8 cellular contexts compared by ENCODE assay signal in the genomic region with DNA sequence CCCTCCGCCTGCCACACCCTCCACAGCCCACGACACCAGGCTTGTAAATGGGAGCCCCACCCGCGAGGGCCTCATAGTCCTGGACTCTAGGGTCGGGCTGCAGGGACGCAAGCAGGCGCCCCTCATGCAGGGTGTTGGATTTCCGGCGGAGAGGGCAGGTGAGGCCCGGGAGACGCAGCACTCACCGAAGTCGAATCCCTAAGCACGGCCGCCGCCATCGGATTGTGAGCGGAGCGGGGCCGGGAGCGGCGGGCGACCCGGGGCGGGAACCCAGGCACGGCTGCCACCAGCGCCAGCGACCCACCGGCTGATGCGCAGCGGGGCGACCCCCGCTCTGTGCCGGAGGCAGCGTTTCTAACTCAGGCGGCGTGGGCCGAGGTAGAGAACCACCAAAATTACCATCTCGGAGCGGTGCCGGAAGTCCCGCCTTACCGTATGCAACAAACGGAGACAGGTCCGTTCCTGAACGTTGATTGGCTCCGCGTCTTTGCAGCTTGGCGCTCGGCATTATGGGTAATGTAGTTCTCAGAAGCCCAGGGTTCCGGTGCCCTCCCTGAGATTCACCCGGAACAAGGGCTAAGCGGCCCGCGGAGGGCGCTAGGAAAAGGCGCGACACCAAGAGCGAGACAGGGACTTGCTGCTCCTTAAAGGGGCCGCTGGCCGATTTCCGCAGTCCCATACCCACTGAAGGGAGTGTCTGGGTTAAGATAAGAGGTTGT. TPM values are rescaled to one million over a fixed set of nuclear protein-coding genes. Genes with fewer than 3 reads are reported as not detected.
A peak's percentile ranks its signal among the peaks of the same experiment; 100 is the strongest.
DNase-seq lines count a peak whose midpoint lies in the region; ATAC-seq, FAIRE-seq and TF ChIP-seq lines count a peak whose summit lies in the region.

A gene (minus strand): TSS at position 425 of the 719 bp plus-strand sequence. CDS start 207 bp downstream, at position 218.

- POLR2A ChIA-PET in RWPE1 (lab: Yijun Ruan, JAX; ENCODE audit: low non-redundant PET) = no interaction called here

- H3K4me1 Mint-ChIP-seq in natural killer cell treated with Interleukin-12 subunit alpha and Interleukin-12 subunit beta and Interleukin-15 and Interleukin-18, amount 100 ng/mL, for 72 hours (ENCODE audit: low read depth in 2 of 2) = peaks cover 8 to 16% of the 10 kb centered on the region in 2 donors

- ATAC-seq in natural killer cell treated with Interleukin-12 subunit alpha and Interleukin-12 subunit beta and Interleukin-15 and Interleukin-18, amount 100 ng/mL, for 72 hours = peak; percentile 99

- H3K9me3 Mint-ChIP-seq in natural killer cell treated with Interleukin-12 subunit alpha and Interleukin-12 subunit beta and Interleukin-15 and Interleukin-18, amount 100 ng/mL, for 72 hours = peaks cover 33% of the 10 kb centered on the region

- TF ChIP-seq POLR2A in H54 (IDR thresholded peaks at IDR 0.05; ENCODE audit: low read depth, low read length) = peak; percentile 55; the same call in 1 of the 2 replicates

- H3K4me3 ChIP-seq in LNCaP clone FGC (ENCODE audit: low read depth, low read length) (peak within 1 kb of the TSS; percentile 97), fibroblast of the aortic adventitia (ENCODE audit: low read depth, low read length) (peak within 1 kb of the TSS; percentile 90)

- peak; percentile 100 for DNase-seq in ELR (ENCODE audit: low read depth)
- peak; percentile 99 for DNase-seq in H54 (ENCODE audit: insufficient read length, low spot score)
- peak; percentile 98 for DNase-seq in LNCaP clone FGC (ENCODE audit: low read depth)
- peak; percentile 98 for DNase-seq in RWPE1 (ENCODE audit: low spot score)
- peak; percentile 93 for DNase-seq in activated effector memory CD4-positive, alpha-beta T cell treated with Interleukin-2 at 50 U/mL for 16 hours
- DNase-seq in fibroblast of the aortic adventitia (ENCODE audit: low read depth) = peak; percentile 99
- peak; percentile 96 for DNase-seq in natural killer cell treated with Interleukin-12 subunit alpha and Interleukin-12 subunit beta and Interleukin-15 and Interleukin-18, amount 100 ng/mL, for 72 hours (ENCODE audit: low spot score)
- peak; percentile 95 for DNase-seq in stimulated activated naive CD4-positive, alpha-beta T cell treated with Interleukin-2 at 50 U/mL for 16 hours (lab: John Stamatoyannopoulos, UW)

- H3K27ac Mint-ChIP-seq in natural killer cell treated with Interleukin-12 subunit alpha and Interleukin-12 subunit beta and Interleukin-15 and Interleukin-18, amount 100 ng/mL, for 72 hours = peak within 1 kb of the TSS; percentile 59 to 85

- CTCF ChIA-PET in RWPE1 (lab: Yijun Ruan, JAX) = no interaction called here

- peak within 1 kb of the TSS; percentile 78 for H3K4me3 Mint-ChIP-seq in natural killer cell treated with Interleukin-12 subunit alpha and Interleukin-12 subunit beta and Interleukin-15 and Interleukin-18, amount 100 ng/mL, for 72 hours

- peaks cover 60% of the 10 kb centered on the region for H3K36me3 Mint-ChIP-seq in natural killer cell treated with Interleukin-12 subunit alpha and Interleukin-12 subunit beta and Interleukin-15 and Interleukin-18, amount 100 ng/mL, for 72 hours

- H3K27me3 Mint-ChIP-seq in natural killer cell treated with Interleukin-12 subunit alpha and Interleukin-12 subunit beta and Interleukin-15 and Interleukin-18, amount 100 ng/mL, for 72 hours = no peaks in the 10 kb centered on the region

- FAIRE-seq in H54 (lab: Jason Lieb, UNC) = peak; percentile 62

- TF ChIP-seq CTCF in LNCaP clone FGC (IDR thresholded peaks at IDR 0.05; ENCODE audit: control insufficient read depth, extremely low read depth, insufficient read depth) (peak; percentile 41), RWPE1 (conservative IDR thresholded peaks at IDR 0.05; ENCODE audit: low read depth) (no peak), fibroblast of the aortic adventitia (IDR thresholded peaks at IDR 0.05; ENCODE audit: insufficient read depth, low read length) (peak; percentile 3)

- H3K27ac ChIP-seq in RWPE1 = peak within 1 kb of the TSS; percentile 67

RNA-seq across cellular contexts. Expression of the gene that starts here (rescaled TPM):
- total RNA-seq in fibroblast of the aortic adventitia (ENCODE audit: low replicate concordance) = 3.4 and 8.0 TPM in 2 replicates
- 1 to 10 TPM; 3.1 to 3.4 TPM for total RNA-seq in natural killer cell treated with Interleukin-12 subunit alpha and Interleukin-12 subunit beta and Interleukin-15 and Interleukin-18, amount 100 ng/mL, for 72 hours

Comparison
In these comparisons a context has a peak if more than half of its experiments do, and no peak if none do; other contexts are left out.
1. Peak in every context shown above with its lines: DNase-seq, ATAC-seq, H3K4me3 ChIP-seq and H3K27ac ChIP-seq.